1 cellular context compared by ENCODE assay signal in genomic region chr1:42179275-42179674, GRCh38.
TF ChIP-seq lines count a peak whose summit lies in the region.

No MANE protein-coding gene starts in this region.

TF ChIP-seq in GM23338, 12 proteins besides CTCF, POLR2A, EP300 and RAD21 (continued from another document):
- no peak for TF ChIP-seq ZNF462 (CRISPR knock-in tag; IDR thresholded peaks at IDR 0.05)
- no peak for TF ChIP-seq REST (IDR thresholded peaks at IDR 0.05; ENCODE audit: unreplicated experiment)
- no peak for TF ChIP-seq NANOG (IDR thresholded peaks at IDR 0.05; ENCODE audit: borderline replicate concordance)
